8 cellular contexts compared by ENCODE assay signal in the genomic region with DNA sequence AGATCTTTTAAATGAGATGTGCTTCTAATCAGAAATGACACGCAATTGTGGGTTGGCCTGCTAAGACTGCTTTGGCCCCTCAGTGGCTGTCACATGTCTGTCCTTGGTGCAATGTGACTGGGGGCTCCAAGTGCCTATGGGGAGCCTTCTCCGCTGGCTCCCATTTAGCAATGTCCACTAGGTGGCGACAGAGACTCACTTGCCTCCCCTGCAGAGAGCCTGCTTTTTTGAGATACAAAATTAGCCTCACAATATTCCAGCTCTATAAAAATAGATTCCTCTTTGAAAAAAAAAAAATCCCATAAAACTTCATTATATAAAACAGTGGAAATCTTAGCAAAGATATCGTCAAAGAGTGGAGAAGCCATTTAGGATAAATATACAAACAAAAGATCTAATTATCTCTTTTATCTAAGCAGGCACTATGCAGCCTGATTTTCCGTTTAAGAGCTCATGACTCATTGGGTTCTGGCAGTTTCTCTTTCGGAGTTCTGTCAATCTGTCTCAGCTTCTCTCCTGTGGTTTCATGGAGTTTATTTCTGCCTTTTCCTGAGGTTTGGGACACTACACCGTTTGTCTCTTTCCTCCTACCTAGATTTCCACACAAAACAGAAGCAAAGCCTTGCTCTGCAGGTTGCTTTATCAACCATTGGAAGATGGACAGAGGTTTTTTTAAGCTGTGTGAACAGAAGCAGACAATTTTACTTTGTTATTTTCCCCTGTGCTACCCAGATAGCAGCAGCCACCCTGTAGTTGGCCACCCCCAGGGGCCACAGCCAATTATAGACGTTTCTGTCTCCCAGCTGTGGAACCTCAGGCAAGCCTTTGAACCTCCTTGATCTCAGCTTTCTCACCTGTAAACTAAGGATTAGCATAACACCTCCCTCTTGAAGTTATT.
DNase-seq lines count a peak whose midpoint lies in the region; ATAC-seq and TF ChIP-seq lines count a peak whose summit lies in the region.

No MANE protein-coding gene starts in this region.

- H4K20me1 ChIP-seq in SU-DHL-6 (ENCODE audit: low read depth, low read length) = no peaks in the 10 kb centered on the region

- H3K27ac Mint-ChIP-seq in CD8-positive, alpha-beta memory T cell = no peak overlapping the region

- H3K4me2 ChIP-seq in SU-DHL-6 (ENCODE audit: low read depth, low read length, poor library complexity, severe bottlenecking) = no peak overlapping the region

- peak; percentile 89 for TF ChIP-seq CTCF in SU-DHL-6 (IDR thresholded peaks at IDR 0.05; ENCODE audit: insufficient read depth, low read length, poor library complexity, severe bottlenecking)
- peak; percentile 98 for TF ChIP-seq CTCF in left ventricle myocardium inferior (IDR thresholded peaks at IDR 0.05; ENCODE audit: borderline replicate concordance)

- CTCF ChIA-PET in CD8-positive, alpha-beta memory T cell (lab: Charles Lee) = interaction anchor here (0.7 to 2.5 kb wide), 12 partner anchors 8 to 114 kb away, joined by 3 to 12 read pairs (median 4); no protein-coding TSS in a partner anchor

- peaks cover 11 to 20% of the 10 kb centered on the region in 2 donors for H3K27me3 Mint-ChIP-seq in CD8-positive, alpha-beta memory T cell

- H3K36me3 Mint-ChIP-seq in CD8-positive, alpha-beta memory T cell = no peaks in the 10 kb centered on the region

- no peaks in the 10 kb centered on the region for H3K9me3 Mint-ChIP-seq in CD8-positive, alpha-beta memory T cell

- H3K9ac ChIP-seq in SU-DHL-6 (ENCODE audit: low read length) = no peak overlapping the region

- no peaks in the 10 kb centered on the region for H3K9me3 ChIP-seq in CD8-positive, alpha-beta memory T cell (ENCODE audit: low read length)
- no peaks in the 10 kb centered on the region for H3K9me3 ChIP-seq in SU-DHL-6 (ENCODE audit: insufficient read depth, low read length)
- no peaks in the 10 kb centered on the region for H3K9me3 ChIP-seq in left ventricle myocardium inferior (replicated peaks)
- H3K9me3 ChIP-seq in aorta (ENCODE audit: control insufficient read depth, low read length) = no peaks in the 10 kb centered on the region

- H3K79me2 ChIP-seq in SU-DHL-6 (ENCODE audit: insufficient read depth, low read length) = no peaks in the 10 kb centered on the region

- H2AFZ ChIP-seq in SU-DHL-6 (ENCODE audit: low read depth, low read length, severe bottlenecking) = no peak overlapping the region

- WGBS in aorta, 2 donors = 1 to 3% methylated on average over 8 of the region's 8 CpGs

- H3K4me3 Mint-ChIP-seq in CD8-positive, alpha-beta memory T cell = peak overlapping the region in 1 of 7 donors; percentile 7

- peaks cover 0 to 3% (median 0%) of the 10 kb centered on the region in 3 donors for H3K4me1 Mint-ChIP-seq in CD8-positive, alpha-beta memory T cell

- peak; percentile 74 for ATAC-seq in GM21447 (IDR thresholded peaks at IDR 0.05; ENCODE audit: unreplicated experiment)
- ATAC-seq in aorta (ENCODE audit: low FRiP score) = peak; percentile 94

- no peak overlapping the region for H3K27ac ChIP-seq in CD8-positive, alpha-beta memory T cell (ENCODE audit: low read depth, low read length)
- H3K27ac ChIP-seq in SU-DHL-6 (ENCODE audit: low read depth, low read length) (no peak overlapping the region), left ventricle myocardium inferior (replicated peaks) (peak overlapping the region; percentile 74), aorta (ENCODE audit: low read depth in 1 of 2, low read length in 2 of 2) (peak overlapping the region; percentile 91)

- no peaks in the 10 kb centered on the region for H3F3A ChIP-seq in SU-DHL-6 (ENCODE audit: insufficient read depth)

- H3K27me3 ChIP-seq in CD8-positive, alpha-beta memory T cell (ENCODE audit: insufficient read depth, low read length, poor library complexity, severe bottlenecking) = no peaks in the 10 kb centered on the region
- H3K27me3 ChIP-seq in SU-DHL-6 (ENCODE audit: low read length) (0 out of 2 replicates have a peak, but pooled peaks cover 2% of the 10 kb centered on the region), left ventricle myocardium inferior (ENCODE audit: low read depth) (no peaks in the 10 kb centered on the region), aorta (ENCODE audit: control insufficient read depth in 1 of 2, insufficient read depth in 2 of 2, low read length in 1 of 2) (no peaks in the 10 kb centered on the region)

- H3K4me3 ChIP-seq in CD8-positive, alpha-beta memory T cell (ENCODE audit: low read length) = no peak overlapping the region
- H3K4me3 ChIP-seq in SU-DHL-6 (ENCODE audit: insufficient read depth, low read length, poor library complexity, severe bottlenecking) = no peak overlapping the region
- peak overlapping the region; percentile 47 for H3K4me3 ChIP-seq in left ventricle myocardium inferior
- H3K4me3 ChIP-seq in aorta (ENCODE audit: low read length in 2 of 2) = no peak overlapping the region

- intact Hi-C loops in left ventricle myocardium inferior (cut with micrococcal nuclease) = loop anchor here (2.0 to 10.0 kb wide), 2 partner anchors 30 to 222 kb away; no protein-coding TSS in a partner anchor
- intact Hi-C loops in aorta (cut with DNase I) = loop anchor here (1.0 to 5.0 kb wide), 8 partner anchors 29 to 219 kb away; no protein-coding TSS in a partner anchor

- no peaks in the 10 kb centered on the region for H3K4me1 ChIP-seq in CD8-positive, alpha-beta memory T cell (ENCODE audit: insufficient read depth, low read length)
- H3K4me1 ChIP-seq in left ventricle myocardium inferior = peaks cover 9% of the 10 kb centered on the region
- H3K4me1 ChIP-seq in aorta (ENCODE audit: control insufficient read depth in 1 of 2, insufficient read depth in 2 of 2, low read length in 2 of 2) = no peaks in the 10 kb centered on the region

- POLR2A ChIA-PET in CD8-positive, alpha-beta memory T cell (lab: Charles Lee) = no interaction called here

- H3K36me3 ChIP-seq in CD8-positive, alpha-beta memory T cell (ENCODE audit: insufficient read depth, low read length) = no peaks in the 10 kb centered on the region
- H3K36me3 ChIP-seq in SU-DHL-6 (ENCODE audit: low read length) (no peaks in the 10 kb centered on the region), left ventricle myocardium inferior (no peaks in the 10 kb centered on the region), aorta (ENCODE audit: control insufficient read depth in 1 of 2, insufficient read depth in 2 of 2, low read length in 1 of 2) (no peaks in the 10 kb centered on the region)

- H3K9me2 ChIP-seq in SU-DHL-6 (replicated peaks; ENCODE audit: insufficient read depth, low read length) = no peaks in the 10 kb centered on the region

- peak; percentile 17 to 56 (median 19) for DNase-seq in CD8-positive, alpha-beta memory T cell
- DNase-seq in M059J (ENCODE audit: low read depth) (peak; percentile 85), amniotic stem cell (lab: John Stamatoyannopoulos, UW) (peak; percentile 54), left ventricle myocardium inferior (peak; percentile 65), putamen (ENCODE audit: low spot score) (peak; percentile 80), aorta (peak; percentile 80 to 86)

Comparison
In these comparisons a context has a peak if more than half of its experiments do, and no peak if none do; other contexts are left out.
1. DNase-seq: peak in every context shown above with its lines; median percentile 85 in M059J; 83 in aorta; 80 in putamen; 65 in left ventricle myocardium inferior; 54 in amniotic stem cell; 19 in CD8-positive, alpha-beta memory T cell.
2. H3K27ac ChIP-seq: peak in left ventricle myocardium inferior (single experiment) and aorta (2 of 2); none in CD8-positive, alpha-beta memory T cell (single experiment) and SU-DHL-6 (single experiment).